In genomic region chr1:156658945-156659574, GRCh38 we compare ENCODE assay signal across 1 cellular context.
TF ChIP-seq lines count a peak whose summit lies in the region.

No MANE protein-coding gene starts in this region.

TF ChIP-seq in H1, 55 proteins besides CTCF, POLR2A, EP300 and RAD21:
- 0 out of 2 replicates have a peak, but pooled peaks have one; percentile 45 for TF ChIP-seq YY1 (IDR thresholded peaks at IDR 0.05; ENCODE audit: low read depth, low read length)
- TF ChIP-seq TAF7 (optimal IDR thresholded peaks at IDR 0.05; ENCODE audit: borderline replicate concordance, low read depth, low read length): no peak
